Comparison of ENCODE assay signal across 4 cellular contexts in the genomic region with DNA sequence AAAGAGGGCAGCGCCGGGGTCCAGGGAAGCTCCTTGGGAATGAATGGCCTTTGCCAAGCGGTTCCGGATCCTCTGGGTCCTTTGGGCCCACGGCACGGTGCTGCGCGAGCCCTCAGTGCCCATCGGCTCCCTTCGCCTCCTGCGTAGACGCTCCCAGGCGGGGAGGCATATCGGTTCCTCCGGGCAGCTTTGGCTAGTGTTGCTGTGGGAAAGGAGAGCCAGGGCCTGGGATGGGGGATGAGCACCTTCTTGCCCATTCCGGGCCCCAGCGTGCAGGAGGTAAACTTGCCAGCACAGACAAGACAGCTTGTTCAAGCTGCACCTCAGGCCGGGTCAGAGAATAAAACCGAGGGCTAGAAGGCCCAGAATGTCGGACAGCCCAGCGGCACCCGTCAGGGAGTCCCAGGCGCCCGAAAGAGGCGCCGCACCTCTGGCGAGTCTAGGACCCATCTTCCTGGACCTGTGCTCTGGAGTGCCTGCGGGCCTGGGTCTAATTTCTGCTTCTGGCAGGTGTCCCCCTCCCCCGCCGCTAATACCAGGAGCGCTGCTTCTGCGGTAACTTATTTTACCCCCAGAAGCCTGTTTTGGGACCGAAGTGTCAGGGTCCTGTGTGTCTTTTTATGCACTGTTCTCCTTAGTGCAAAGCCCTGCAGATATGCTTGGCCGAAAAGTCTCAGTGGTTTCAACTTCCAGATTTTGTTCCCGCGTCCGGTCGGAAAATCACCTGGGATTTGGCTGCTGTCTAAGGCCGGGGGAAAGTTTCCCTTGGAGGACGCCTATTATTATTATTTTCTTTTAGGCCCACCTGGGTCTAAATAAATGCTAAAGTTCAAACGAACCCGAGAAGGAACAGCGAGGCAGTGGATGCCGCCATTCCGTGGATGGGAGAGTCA.
TF ChIP-seq lines count a peak whose summit lies in the region.

No MANE protein-coding gene starts in this region.

TF ChIP-seq in SK-N-SH, 30 proteins besides CTCF, POLR2A, EP300 and RAD21 (continues in another document):
- TF ChIP-seq MAX (IDR thresholded peaks at IDR 0.05; ENCODE audit: low read depth) (no peak), RFX5 (IDR thresholded peaks at IDR 0.05; ENCODE audit: low read length) (no peak), SMC3 (IDR thresholded peaks at IDR 0.05; ENCODE audit: low read depth, low read length) (no peak), EZH2phosphoT487 (IDR thresholded peaks at IDR 0.05; ENCODE audit: borderline replicate concordance, low read depth) (no peak), CHD2 (IDR thresholded peaks at IDR 0.05; ENCODE audit: low read length, partially characterized antibody) (no peak), GABPA (IDR thresholded peaks at IDR 0.05; ENCODE audit: low read depth) (no peak), IRF3 (IDR thresholded peaks at IDR 0.05; ENCODE audit: low read depth, low read length) (no peak), FOSL2 (IDR thresholded peaks at IDR 0.05; ENCODE audit: borderline replicate concordance, low read depth) (no peak)

TF ChIP-seq in SK-N-SH treated with all-trans-retinoic acid at 6 μM for 48 hours, 23 proteins besides CTCF, POLR2A, EP300 and RAD21:
- TF ChIP-seq, protein P1, sequence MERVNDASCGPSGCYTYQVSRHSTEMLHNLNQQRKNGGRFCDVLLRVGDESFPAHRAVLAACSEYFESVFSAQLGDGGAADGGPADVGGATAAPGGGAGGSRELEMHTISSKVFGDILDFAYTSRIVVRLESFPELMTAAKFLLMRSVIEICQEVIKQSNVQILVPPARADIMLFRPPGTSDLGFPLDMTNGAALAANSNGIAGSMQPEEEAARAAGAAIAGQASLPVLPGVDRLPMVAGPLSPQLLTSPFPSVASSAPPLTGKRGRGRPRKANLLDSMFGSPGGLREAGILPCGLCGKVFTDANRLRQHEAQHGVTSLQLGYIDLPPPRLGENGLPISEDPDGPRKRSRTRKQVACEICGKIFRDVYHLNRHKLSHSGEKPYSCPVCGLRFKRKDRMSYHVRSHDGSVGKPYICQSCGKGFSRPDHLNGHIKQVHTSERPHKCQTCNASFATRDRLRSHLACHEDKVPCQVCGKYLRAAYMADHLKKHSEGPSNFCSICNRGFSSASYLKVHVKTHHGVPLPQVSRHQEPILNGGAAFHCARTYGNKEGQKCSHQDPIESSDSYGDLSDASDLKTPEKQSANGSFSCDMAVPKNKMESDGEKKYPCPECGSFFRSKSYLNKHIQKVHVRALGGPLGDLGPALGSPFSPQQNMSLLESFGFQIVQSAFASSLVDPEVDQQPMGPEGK (CRISPR knock-in tag; IDR thresholded peaks at IDR 0.05; ENCODE audit: borderline replicate concordance): no peak
- no peak for TF ChIP-seq PPARA (CRISPR knock-in tag; IDR thresholded peaks at IDR 0.05; ENCODE audit: borderline replicate concordance)
- TF ChIP-seq ZNF8 (CRISPR knock-in tag; IDR thresholded peaks at IDR 0.05): no peak
- TF ChIP-seq OSR1 (CRISPR knock-in tag; IDR thresholded peaks at IDR 0.05): no peak

TF ChIP-seq in GM23338, 12 proteins besides CTCF, POLR2A, EP300 and RAD21 (continues in another document):
- TF ChIP-seq ZNF331 (CRISPR knock-in tag; IDR thresholded peaks at IDR 0.05; ENCODE audit: low read depth) (no peak), REST (IDR thresholded peaks at IDR 0.05; ENCODE audit: unreplicated experiment) (no peak)

TF ChIP-seq in H1, 55 proteins besides CTCF, POLR2A, EP300 and RAD21:
- TF ChIP-seq CTBP2 (IDR thresholded peaks at IDR 0.05; ENCODE audit: borderline replicate concordance, insufficient read depth, insufficient read length, low read length): peak; percentile 58
- no peak for TF ChIP-seq ZNF274 (IDR thresholded peaks at IDR 0.05; ENCODE audit: borderline replicate concordance, extremely low read depth, low read length)
- peak; percentile 83 for TF ChIP-seq SUZ12 (IDR thresholded peaks at IDR 0.05; ENCODE audit: low read length)
- peak; percentile 80 for TF ChIP-seq EZH2 (IDR thresholded peaks at IDR 0.05; ENCODE audit: low read depth, low read length, severe bottlenecking)
